In the genomic region with DNA sequence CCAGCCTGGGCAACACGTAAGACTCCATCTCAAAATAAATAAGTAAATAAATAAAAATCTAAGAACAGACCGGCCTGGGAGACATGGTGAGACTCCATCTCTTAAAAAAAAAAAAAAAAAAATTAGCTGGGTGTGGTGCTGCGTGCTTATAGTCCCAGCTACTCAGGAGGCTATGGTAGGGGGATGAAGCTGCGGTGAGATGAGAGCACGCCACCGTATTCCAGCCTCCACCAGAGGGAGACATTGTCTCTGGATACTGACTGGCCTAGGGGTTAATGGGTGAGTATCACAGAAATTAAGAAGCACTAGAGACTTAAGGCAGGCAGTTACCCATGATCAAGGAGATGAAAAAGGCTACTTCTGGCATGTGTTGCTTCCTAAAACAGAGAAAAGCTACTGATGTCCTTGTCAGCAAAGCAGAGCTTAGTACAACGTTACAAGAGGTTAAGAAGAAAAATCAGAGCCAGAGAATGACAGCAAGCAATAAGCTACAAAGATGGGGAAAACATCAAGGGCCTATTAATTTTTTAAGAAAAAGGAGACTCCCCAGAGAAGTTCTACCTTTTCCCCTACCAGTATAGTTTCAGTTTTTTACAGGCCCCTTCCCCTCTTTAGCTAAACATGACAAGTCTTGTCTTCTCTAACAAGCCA, we compare ENCODE assay signal across 8 cellular contexts. TPM values are rescaled to one million over a fixed set of nuclear protein-coding genes. Genes with fewer than 3 reads are reported as not detected.
DNase-seq lines count a peak whose midpoint lies in the region; ATAC-seq, FAIRE-seq and TF ChIP-seq lines count a peak whose summit lies in the region.

No MANE protein-coding gene starts in this region.

- intact Hi-C loops in transverse colon (cut with DNase I; ENCODE audit: low total_unique reads): loop anchor here (5.0 kb wide), 1 partner anchor 119 kb away; no protein-coding TSS in a partner anchor

- peaks cover 100% of the 10 kb centered on the region for H3K36me3 Mint-ChIP-seq in activated T-helper 17 cell treated with anti-CD3 and anti-CD28 coated beads, Interleukin-2, amount 50 U/mL, for 72 hours (ENCODE audit: low read depth)

- no peaks in the 10 kb centered on the region for H3K9me2 ChIP-seq in Karpas-422 (replicated peaks; ENCODE audit: insufficient read depth, low read length)

- in situ Hi-C loops in transverse colon (cut with MboI; ENCODE audit: low pct_ligation_motif_present in 1 of 4, low pct_unique_long_range_greater_than_20kb in 1 of 4, low sequenced_read_pairs in 3 of 4): loop anchor here in 2 of 4 donors (5.0 to 10.0 kb wide), 2 partner anchors 121 to 124 kb away; no protein-coding TSS in a partner anchor

- no peaks in the 10 kb centered on the region for H3K27me3 Mint-ChIP-seq in activated T-helper 17 cell treated with anti-CD3 and anti-CD28 coated beads, Interleukin-2, amount 50 U/mL, for 72 hours

- peak overlapping the region; percentile 1 for H3K27ac Mint-ChIP-seq in activated T-helper 17 cell treated with anti-CD3 and anti-CD28 coated beads, Interleukin-2, amount 50 U/mL, for 72 hours

- H3K4me1 Mint-ChIP-seq in activated T-helper 17 cell treated with anti-CD3 and anti-CD28 coated beads, Interleukin-2, amount 50 U/mL, for 72 hours: peaks cover 17% of the 10 kb centered on the region

- no peak for TF ChIP-seq EP300 in transverse colon (IDR thresholded peaks at IDR 0.05; ENCODE audit: low read depth)

- H3K4me2 ChIP-seq in Karpas-422 (ENCODE audit: low read depth, low read length, poor library complexity, severe bottlenecking): no peak overlapping the region

- ATAC-seq in GM18868 (IDR thresholded peaks at IDR 0.05; ENCODE audit: unreplicated experiment): peak; percentile 49
- ATAC-seq in activated T-helper 17 cell treated with anti-CD3 and anti-CD28 coated beads, Interleukin-2, amount 50 U/mL, for 72 hours (replicated peaks): peak; percentile 96

- H3K27me3 ChIP-seq in Karpas-422 (ENCODE audit: low read length) (no peaks in the 10 kb centered on the region), transverse colon (no peaks in the 10 kb centered on the region)

- peaks cover 33% of the 10 kb centered on the region for H4K20me1 ChIP-seq in Karpas-422 (ENCODE audit: insufficient read depth, low read depth, low read length)

- TF ChIP-seq CTCF in AG04449 (IDR thresholded peaks at IDR 0.05; ENCODE audit: insufficient read depth, low read length, missing control alignments): peak; percentile 84
- peak; percentile 85 for TF ChIP-seq CTCF in foreskin fibroblast (IDR thresholded peaks at IDR 0.05; ENCODE audit: low read depth, low read length)
- peak; percentile 66 to 84 (median 71) for TF ChIP-seq CTCF in transverse colon (IDR thresholded peaks at IDR 0.05)

- no peak overlapping the region for H2AFZ ChIP-seq in Karpas-422 (ENCODE audit: low read length)

- CTCF ChIA-PET in AG04449 (lab: Yijun Ruan, JAX): interaction anchor here (0.6 to 9.4 kb wide), 52 partner anchors 11 to 456 kb away, joined by 3 to 298 read pairs (median 4); partner anchors contain the start of gene SMCO1

- H3K9ac ChIP-seq in Karpas-422 (ENCODE audit: low read length): no peak overlapping the region

- H3K27ac ChIP-seq in Karpas-422 (ENCODE audit: low read length) (no peak overlapping the region), transverse colon (no peak overlapping the region)

- H3K4me3 ChIP-seq in AG04449 (ENCODE audit: low read depth, low read length) (no peak overlapping the region), Karpas-422 (ENCODE audit: low read length) (no peak overlapping the region), foreskin fibroblast (ENCODE audit: low read depth in 1 of 2, low read length in 2 of 2) (no peak overlapping the region), transverse colon (no peak overlapping the region)

- POLR2A ChIA-PET in AG04449 (lab: Yijun Ruan, JAX): no interaction called here

- no peaks in the 10 kb centered on the region for H3K9me3 Mint-ChIP-seq in activated T-helper 17 cell treated with anti-CD3 and anti-CD28 coated beads, Interleukin-2, amount 50 U/mL, for 72 hours

- H3K79me2 ChIP-seq in Karpas-422 (ENCODE audit: low read length): peaks cover 87% of the 10 kb centered on the region

- H3K9me3 ChIP-seq in Karpas-422 (ENCODE audit: low read length): no peaks in the 10 kb centered on the region
- H3K9me3 ChIP-seq in transverse colon: no peaks in the 10 kb centered on the region

- no peak overlapping the region for H3K4me3 Mint-ChIP-seq in activated T-helper 17 cell treated with anti-CD3 and anti-CD28 coated beads, Interleukin-2, amount 50 U/mL, for 72 hours

- 34 to 45% methylated on average over 5 to 7 of the region's 7 CpGs for WGBS in transverse colon (ENCODE audit: low coverage in 1 of 2), 2 donors

- H3K4me1 ChIP-seq in Karpas-422 (ENCODE audit: low read length) (peaks cover 46% of the 10 kb centered on the region), transverse colon (peaks cover 0 to 7% (median 3%) of the 10 kb centered on the region in 4 donors)

- no peak for TF ChIP-seq POLR2A in transverse colon (IDR thresholded peaks at IDR 0.05)

- DNase-seq in AG04449 (ENCODE audit: low read depth, low spot score): no peak
- peak; percentile 90 for DNase-seq in Karpas-422
- DNase-seq in RCC 7860 (ENCODE audit: low spot score): peak; percentile 22
- peak; percentile 18 to 66 for DNase-seq in foreskin fibroblast
- peak in 45 of 56 donors; percentile 1 to 68 (median 25) for DNase-seq in nucleus accumbens (lab: John Stamatoyannopoulos, UW)
- peak; percentile 70 for DNase-seq in transverse colon

- no peak for FAIRE-seq in RCC 7860 (lab: Jason Lieb, UNC)

- H3K36me3 ChIP-seq in Karpas-422 (ENCODE audit: insufficient read depth, low read length) (peaks cover 74% of the 10 kb centered on the region), transverse colon (peaks cover 0 to 60% (median 29%) of the 10 kb centered on the region in 4 donors)

RNA-seq across cellular contexts. Expression of gene TFRC, which starts 8.6 kb away (rescaled TPM):
- total RNA-seq in Karpas-422 (2014; rRNA removed; shearing (Covaris generic); ENCODE audit: low replicate concordance): 105 and 111 TPM in 2 replicates
- 100 to 1,000 TPM; 376 to 800 TPM for total RNA-seq in activated T-helper 17 cell treated with anti-CD3 and anti-CD28 coated beads, Interleukin-2, amount 50 U/mL, for 72 hours
- 100 to 1,000 TPM; 117 to 404 (median 181) TPM for total RNA-seq in transverse colon
